In genomic region chr2:47015206-47015605, GRCh38 we compare ENCODE assay signal across 10 cellular contexts.
DNase-seq lines count a peak whose midpoint lies in the region; ATAC-seq and TF ChIP-seq lines count a peak whose summit lies in the region.
"Had no signal": no experiment of that assay in that cellular context is flagged by ENCODE, and none has a peak within 500 bp of the region (broad histone marks: within the 10 kb centered on the region; RNA-seq: fewer than 3 reads in every experiment).

No MANE protein-coding gene starts in this region.

- H3K4me1 Mint-ChIP-seq in Caco-2 (ENCODE audit: low read depth, unreplicated experiment), result no peaks in the 10 kb centered on the region

- intact Hi-C loops in Caco-2 (cut with micrococcal nuclease; ENCODE audit: unreplicated experiment), result no loop called here
- intact Hi-C loops in psoas muscle (cut with DNase I), result loop anchor here in 1 of 2 donors (2.0 to 5.0 kb wide), 2 partner anchors 212 to 258 kb away; no protein-coding TSS in a partner anchor

- H3K27ac ChIP-seq in caudate nucleus (ENCODE audit: low read depth, low read length) (peak overlapping the region; percentile 75), psoas muscle (peak overlapping the region; percentile 93)

- peak; percentile 51 to 76 (median 61) for ATAC-seq in psoas muscle
- ATAC-seq in GM21717 (IDR thresholded peaks at IDR 0.05; ENCODE audit: unreplicated experiment), result no peak
- no peak for ATAC-seq in GM21737 (IDR thresholded peaks at IDR 0.05; ENCODE audit: unreplicated experiment)

- peaks cover 53% of the 10 kb centered on the region for H3K36me3 Mint-ChIP-seq in Caco-2 (ENCODE audit: insufficient read depth, unreplicated experiment)

- no peaks in the 10 kb centered on the region for H3K9me3 Mint-ChIP-seq in Caco-2 (ENCODE audit: unreplicated experiment)
- H3K9me3 Mint-ChIP-seq: neural crest cell had no signal

- POLR2A ChIA-PET in Caco-2 (lab: Charles Lee), result no interaction called here

- no peaks in the 10 kb centered on the region for H3K9me3 ChIP-seq in Caco-2
- no peaks in the 10 kb centered on the region for H3K9me3 ChIP-seq in psoas muscle

- CTCF ChIA-PET in Caco-2 (lab: Charles Lee), result no interaction called here

- H3K4me3 Mint-ChIP-seq in Caco-2 (ENCODE audit: unreplicated experiment), result no peak overlapping the region
- H3K4me3 Mint-ChIP-seq: neural crest cell had no signal

- H3K4me1 ChIP-seq in Caco-2 (no peaks in the 10 kb centered on the region), psoas muscle (peaks cover 34% of the 10 kb centered on the region)

- H3K27me3 ChIP-seq in Caco-2 (replicated peaks; ENCODE audit: control insufficient read depth, insufficient read depth, low read length), result no peaks in the 10 kb centered on the region
- no peaks in the 10 kb centered on the region for H3K27me3 ChIP-seq in psoas muscle (ENCODE audit: insufficient read depth in 3 of 3, low read length in 2 of 3)

- TF ChIP-seq CTCF in Caco-2 (IDR thresholded peaks at IDR 0.05; ENCODE audit: insufficient read depth in 1 of 2, low read depth in 1 of 2, low read length in 1 of 2, severe bottlenecking in 1 of 2, unreplicated experiment in 1 of 2) (peak in 1 of 2 experiments; percentile 14), psoas muscle (IDR thresholded peaks at IDR 0.05) (peak; percentile 23)

- H3K4me3 ChIP-seq in Caco-2 (ENCODE audit: low read depth, low read length) (no peak overlapping the region), psoas muscle (no peak overlapping the region)

- H3K36me3 ChIP-seq in Caco-2 (ENCODE audit: control insufficient read depth, insufficient read depth, low read length) (peaks cover 5% of the 10 kb centered on the region; the same call in 1 of the 2 replicates), psoas muscle (ENCODE audit: insufficient read depth in 1 of 2, low read depth in 1 of 2) (peaks cover 0 to 17% of the 10 kb centered on the region in 2 donors)

- H3K27ac Mint-ChIP-seq in Caco-2 (ENCODE audit: unreplicated experiment), result peak overlapping the region; percentile 38

- no peaks in the 10 kb centered on the region for H3K27me3 Mint-ChIP-seq in Caco-2 (ENCODE audit: insufficient read depth, unreplicated experiment)

- DNase-seq in Caco-2 (no peak), M059J (ENCODE audit: low read depth) (peak; percentile 49), caudate nucleus (lab: John Stamatoyannopoulos, UW) (peak in 4 of 61 donors; percentile 16 to 48 (median 40)), psoas muscle (no peak), cerebellum (ENCODE audit: low spot score) (no peak), DMS153 treated with DMSO at 0.1 percent for 48 hours (lab: John Stamatoyannopoulos, UW; ENCODE audit: unreplicated experiment) (no peak)
- DNase-seq: Karpas-422 had no signal

- 67 to 79% (median 77%) methylated on average over 2 of the region's 2 CpGs for WGBS in psoas muscle, 3 donors

- no TSS peak for BruUV-seq in Caco-2 (replicated peaks; lab: Mats Ljungman, UMichigan)

Comparison
In these comparisons a context has a peak if more than half of its experiments do, and no peak if none do; other contexts are left out.
1. ATAC-seq: peak in psoas muscle (4 of 4); none in GM21717 (single experiment) and GM21737 (single experiment).